1 cellular context compared by ENCODE assay signal in genomic region chr22:26426924-26427323, GRCh38.
TF ChIP-seq lines count a peak whose summit lies in the region.

No MANE protein-coding gene starts in this region.

TF ChIP-seq in GM23338, 12 proteins besides CTCF, POLR2A, EP300 and RAD21 (continued from another document):
- no peak for TF ChIP-seq CREB1 (CRISPR knock-in tag; IDR thresholded peaks at IDR 0.05; ENCODE audit: low read depth)
- TF ChIP-seq, protein P1, sequence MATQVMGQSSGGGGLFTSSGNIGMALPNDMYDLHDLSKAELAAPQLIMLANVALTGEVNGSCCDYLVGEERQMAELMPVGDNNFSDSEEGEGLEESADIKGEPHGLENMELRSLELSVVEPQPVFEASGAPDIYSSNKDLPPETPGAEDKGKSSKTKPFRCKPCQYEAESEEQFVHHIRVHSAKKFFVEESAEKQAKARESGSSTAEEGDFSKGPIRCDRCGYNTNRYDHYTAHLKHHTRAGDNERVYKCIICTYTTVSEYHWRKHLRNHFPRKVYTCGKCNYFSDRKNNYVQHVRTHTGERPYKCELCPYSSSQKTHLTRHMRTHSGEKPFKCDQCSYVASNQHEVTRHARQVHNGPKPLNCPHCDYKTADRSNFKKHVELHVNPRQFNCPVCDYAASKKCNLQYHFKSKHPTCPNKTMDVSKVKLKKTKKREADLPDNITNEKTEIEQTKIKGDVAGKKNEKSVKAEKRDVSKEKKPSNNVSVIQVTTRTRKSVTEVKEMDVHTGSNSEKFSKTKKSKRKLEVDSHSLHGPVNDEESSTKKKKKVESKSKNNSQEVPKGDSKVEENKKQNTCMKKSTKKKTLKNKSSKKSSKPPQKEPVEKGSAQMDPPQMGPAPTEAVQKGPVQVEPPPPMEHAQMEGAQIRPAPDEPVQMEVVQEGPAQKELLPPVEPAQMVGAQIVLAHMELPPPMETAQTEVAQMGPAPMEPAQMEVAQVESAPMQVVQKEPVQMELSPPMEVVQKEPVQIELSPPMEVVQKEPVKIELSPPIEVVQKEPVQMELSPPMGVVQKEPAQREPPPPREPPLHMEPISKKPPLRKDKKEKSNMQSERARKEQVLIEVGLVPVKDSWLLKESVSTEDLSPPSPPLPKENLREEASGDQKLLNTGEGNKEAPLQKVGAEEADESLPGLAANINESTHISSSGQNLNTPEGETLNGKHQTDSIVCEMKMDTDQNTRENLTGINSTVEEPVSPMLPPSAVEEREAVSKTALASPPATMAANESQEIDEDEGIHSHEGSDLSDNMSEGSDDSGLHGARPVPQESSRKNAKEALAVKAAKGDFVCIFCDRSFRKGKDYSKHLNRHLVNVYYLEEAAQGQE (IDR thresholded peaks at IDR 0.05; ENCODE audit: unreplicated experiment) = no peak
